Comparison of ENCODE assay signal across 10 cellular contexts in genomic region chr17:39096435-39097158, GRCh38. TPM values are rescaled to one million over a fixed set of nuclear protein-coding genes. Genes with fewer than 3 reads are reported as not detected.
DNase-seq lines count a peak whose midpoint lies in the region; ATAC-seq and TF ChIP-seq lines count a peak whose summit lies in the region.
"Had no signal": no experiment of that assay in that cellular context is flagged by ENCODE, and none has a peak within 500 bp of the region (broad histone marks: within the 10 kb centered on the region; RNA-seq: fewer than 3 reads in every experiment).

No MANE protein-coding gene starts in this region.

- H3K4me3 ChIP-seq in right atrium auricular region: no peak overlapping the region

- H3K9me3 ChIP-seq in right atrium auricular region: no peaks in the 10 kb centered on the region
- H3K9me3 ChIP-seq: neutrophil had no signal

- peak overlapping the region; percentile 56 to 66 for H3K27ac ChIP-seq in right atrium auricular region
- H3K27ac ChIP-seq: neutrophil had no signal

- H3K27me3 Mint-ChIP-seq in activated CD4-positive, alpha-beta memory T cell treated with anti-CD3 and anti-CD28 coated beads, Interleukin-2, amount 10 ng/mL, durations not matched to agents 7 days and 5 days: no peaks in the 10 kb centered on the region
- H3K27me3 Mint-ChIP-seq in stimulated activated memory B cell treated with anti-CD40 and anti-IgM and Interleukin-4, amounts not matched to agents 10 μg/mL and 1 μg/mL and 100 μg/mL, for 72 hours: peaks cover 30% of the 10 kb centered on the region

- ATAC-seq in stimulated activated memory B cell treated with anti-CD40 and anti-IgM and Interleukin-4, amounts not matched to agents 10 μg/mL and 1 μg/mL and 100 μg/mL, for 72 hours: peak; percentile 50

- H3K36me3 Mint-ChIP-seq in activated CD4-positive, alpha-beta memory T cell treated with anti-CD3 and anti-CD28 coated beads, Interleukin-2, amount 10 ng/mL, durations not matched to agents 7 days and 5 days (ENCODE audit: low read depth): no peaks in the 10 kb centered on the region
- H3K36me3 Mint-ChIP-seq in stimulated activated memory B cell treated with anti-CD40 and anti-IgM and Interleukin-4, amounts not matched to agents 10 μg/mL and 1 μg/mL and 100 μg/mL, for 72 hours: no peaks in the 10 kb centered on the region

- no peak for TF ChIP-seq CTCF in right atrium auricular region (IDR thresholded peaks at IDR 0.05)

- CTCF ChIA-PET in activated CD4-positive, alpha-beta memory T cell treated with anti-CD3 and anti-CD28 coated beads, Interleukin-2, amount 10 ng/mL, durations not matched to agents 7 days and 5 days (lab: Charles Lee): interaction anchor here (0.8 to 1.1 kb wide), 2 partner anchors 112 to 113 kb away, joined by 3 to 9 read pairs; no protein-coding TSS in a partner anchor

- H3K4me3 Mint-ChIP-seq in activated CD4-positive, alpha-beta memory T cell treated with anti-CD3 and anti-CD28 coated beads, Interleukin-2, amount 10 ng/mL, durations not matched to agents 7 days and 5 days: peak overlapping the region; percentile 70
- H3K4me3 Mint-ChIP-seq in stimulated activated memory B cell treated with anti-CD40 and anti-IgM and Interleukin-4, amounts not matched to agents 10 μg/mL and 1 μg/mL and 100 μg/mL, for 72 hours: no peak overlapping the region

- H3K4me1 Mint-ChIP-seq in activated CD4-positive, alpha-beta memory T cell treated with anti-CD3 and anti-CD28 coated beads, Interleukin-2, amount 10 ng/mL, durations not matched to agents 7 days and 5 days: peaks cover 57% of the 10 kb centered on the region
- H3K4me1 Mint-ChIP-seq in stimulated activated memory B cell treated with anti-CD40 and anti-IgM and Interleukin-4, amounts not matched to agents 10 μg/mL and 1 μg/mL and 100 μg/mL, for 72 hours: peaks cover 59% of the 10 kb centered on the region

- H3K27ac Mint-ChIP-seq in activated CD4-positive, alpha-beta memory T cell treated with anti-CD3 and anti-CD28 coated beads, Interleukin-2, amount 10 ng/mL, durations not matched to agents 7 days and 5 days: peak overlapping the region; percentile 96
- no peak overlapping the region for H3K27ac Mint-ChIP-seq in stimulated activated memory B cell treated with anti-CD40 and anti-IgM and Interleukin-4, amounts not matched to agents 10 μg/mL and 1 μg/mL and 100 μg/mL, for 72 hours

- POLR2A ChIA-PET in activated CD4-positive, alpha-beta memory T cell treated with anti-CD3 and anti-CD28 coated beads, Interleukin-2, amount 10 ng/mL, durations not matched to agents 7 days and 5 days (lab: Charles Lee): interaction anchor here (0.9 kb wide), 1 partner anchor 103 kb away, joined by 3 read pairs; the partner anchor contains the start of gene RPL19

- peaks cover 0 to 48% of the 10 kb centered on the region in 2 donors for H3K4me1 ChIP-seq in right atrium auricular region

- no peaks in the 10 kb centered on the region for H3K36me3 ChIP-seq in right atrium auricular region
- H3K36me3 ChIP-seq: neutrophil had no signal

- DNase-seq in NK-92 treated with Interleukin-12 subunit alpha and Interleukin-12 subunit beta, amount 100 ng/mL, for 24 hours (lab: John Stamatoyannopoulos, UW): peak; percentile 37
- DNase-seq in NK-92 (lab: John Stamatoyannopoulos, UW; ENCODE audit: unreplicated experiment) (no peak), right atrium auricular region (ENCODE audit: low spot score) (no peak), germinal center (ENCODE audit: low spot score) (no peak), NCI-H1105 (lab: John Stamatoyannopoulos, UW) (no peak), 8988T (no peak)
- DNase-seq in activated CD4-positive, alpha-beta memory T cell treated with anti-CD3 and anti-CD28 coated beads, Interleukin-2, amount 10 ng/mL, durations not matched to agents 7 days and 5 days: peak; percentile 72
- DNase-seq: cortex of kidney had no signal

- H3K9me3 Mint-ChIP-seq in activated CD4-positive, alpha-beta memory T cell treated with anti-CD3 and anti-CD28 coated beads, Interleukin-2, amount 10 ng/mL, durations not matched to agents 7 days and 5 days: no peaks in the 10 kb centered on the region
- no peaks in the 10 kb centered on the region for H3K9me3 Mint-ChIP-seq in stimulated activated memory B cell treated with anti-CD40 and anti-IgM and Interleukin-4, amounts not matched to agents 10 μg/mL and 1 μg/mL and 100 μg/mL, for 72 hours

- H3K27me3 ChIP-seq in right atrium auricular region: no peaks in the 10 kb centered on the region

RNA-seq across cellular contexts. Expression of gene PLXDC1, which starts 54.8 kb away (rescaled TPM):
- total RNA-seq in activated CD4-positive, alpha-beta memory T cell treated with anti-CD3 and anti-CD28 coated beads, Interleukin-2, amount 10 ng/mL, durations not matched to agents 7 days and 5 days: 1 to 10 TPM; 7.2 to 7.3 TPM
- 1 to 10 TPM; 4.6 to 9.3 TPM for total RNA-seq in right atrium auricular region

Comparison
In these comparisons a context has a peak if more than half of its experiments do, and no peak if none do; other contexts are left out.
1. DNase-seq: peak in NK-92 treated with Interleukin-12 subunit alpha and Interleukin-12 subunit beta, amount 100 ng/mL, for 24 hours (single experiment) and activated CD4-positive, alpha-beta memory T cell treated with anti-CD3 and anti-CD28 coated beads, Interleukin-2, amount 10 ng/mL, durations not matched to agents 7 days and 5 days (single experiment); none in NK-92 (single experiment), right atrium auricular region (single experiment), germinal center (single experiment), NCI-H1105 (single experiment) and 8988T (single experiment).